Comparison of ENCODE assay signal across 20 cellular contexts in the genomic region with DNA sequence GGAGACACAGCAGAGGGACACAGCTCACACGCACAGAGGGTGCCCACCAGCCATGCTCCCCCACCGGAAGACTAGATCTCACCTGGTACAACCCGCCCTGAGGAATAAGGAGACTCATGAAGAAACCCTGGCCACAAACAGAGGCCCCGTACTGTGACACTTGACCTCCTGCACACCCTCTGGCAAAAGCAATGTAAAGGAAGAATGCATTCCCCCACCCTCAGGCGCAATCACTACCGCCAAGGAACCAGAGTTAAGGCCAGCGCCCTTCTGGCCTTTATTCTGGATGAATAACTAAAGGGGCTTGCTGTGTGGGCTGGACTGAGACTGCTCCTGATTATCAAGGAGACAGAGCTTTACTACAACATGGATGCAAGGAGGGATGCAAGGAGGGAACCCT.
DNase-seq lines count a peak whose midpoint lies in the region; ATAC-seq and TF ChIP-seq lines count a peak whose summit lies in the region.
"Had no signal": no experiment of that assay in that cellular context is flagged by ENCODE, and none has a peak within 500 bp of the region (broad histone marks: within the 10 kb centered on the region; RNA-seq: fewer than 3 reads in every experiment).

No MANE protein-coding gene starts in this region.

- no peaks in the 10 kb centered on the region for H3K9me3 ChIP-seq in endodermal cell (ENCODE audit: control insufficient read depth, low read length)
- no peaks in the 10 kb centered on the region for H3K9me3 ChIP-seq in neural progenitor cell (ENCODE audit: low read depth)
- H3K9me3 ChIP-seq in effector memory CD4-positive, alpha-beta T cell (ENCODE audit: control insufficient read depth, low read length), result no peaks in the 10 kb centered on the region
- H3K9me3 ChIP-seq: BLaER1, Caco-2, HAP-1 had no signal

- no peak overlapping the region for H3K27ac ChIP-seq in endodermal cell (ENCODE audit: low read depth, low read length)
- H3K27ac ChIP-seq in neural progenitor cell, result no peak overlapping the region
- no peak overlapping the region for H3K27ac ChIP-seq in effector memory CD4-positive, alpha-beta T cell (ENCODE audit: insufficient read depth, low read length, poor library complexity, severe bottlenecking)
- H3K27ac ChIP-seq: BLaER1, C4-2B, GM23248 had no signal

- peaks cover 3% of the 10 kb centered on the region; the same call in 1 of the 2 replicates for H3K27me3 Mint-ChIP-seq in WTC11 (ENCODE audit: low read depth)
- no peaks in the 10 kb centered on the region for H3K27me3 Mint-ChIP-seq in endodermal cell (ENCODE audit: insufficient read depth)
- peaks cover 5% of the 10 kb centered on the region for H3K27me3 Mint-ChIP-seq in neural progenitor cell (ENCODE audit: insufficient read depth, low read depth)
- H3K27me3 Mint-ChIP-seq: B cell; CD4-positive, CD25-positive, alpha-beta regulatory T cell had no signal

- POLR2A ChIA-PET in WTC11 (lab: Charles Lee), result interaction anchor here (0.5 kb wide), 1 partner anchor 54 kb away, joined by 3 read pairs; no protein-coding TSS in a partner anchor

- no peaks in the 10 kb centered on the region for H4K20me1 ChIP-seq in neural progenitor cell (ENCODE audit: low read depth)
- H4K20me1 ChIP-seq: BLaER1 had no signal

- H3K27ac Mint-ChIP-seq in WTC11, result no peak overlapping the region
- no peak overlapping the region for H3K27ac Mint-ChIP-seq in endodermal cell
- no peak overlapping the region for H3K27ac Mint-ChIP-seq in neural progenitor cell
- H3K27ac Mint-ChIP-seq: B cell; CD4-positive, CD25-positive, alpha-beta regulatory T cell; CD8-positive, alpha-beta T cell; HFFc6 had no signal

- 76 to 90% methylated on average over 4 to 7 of the region's 7 CpGs for WGBS in endodermal cell (ENCODE audit: insufficient coverage in 1 of 2, insufficient read length in 1 of 2), 2 experiments

- H3K4me2 ChIP-seq in neural progenitor cell, result no peak overlapping the region
- H3K4me2 ChIP-seq: BLaER1 had no signal

- DNase-seq in WTC11 (ENCODE audit: low spot score), result no peak
- DNase-seq in endodermal cell, result peak; percentile 45
- DNase-seq in neural progenitor cell (ENCODE audit: low spot score), result peak; percentile 41
- no peak for DNase-seq in HK-2 (ENCODE audit: unreplicated experiment)
- DNase-seq in effector memory CD4-positive, alpha-beta T cell, result no peak
- DNase-seq in HuH-7 (ENCODE audit: low spot score), result no peak
- DNase-seq: Caco-2; CD4-positive, CD25-positive, alpha-beta regulatory T cell; CD8-positive, alpha-beta T cell; DMS153; DND-41; GDM1; GM23248; HFFc6 had no signal

- ATAC-seq in WTC11, result peak; percentile 52
- ATAC-seq in HG03520 (IDR thresholded peaks at IDR 0.05; ENCODE audit: unreplicated experiment), result no peak
- ATAC-seq: CD8-positive, alpha-beta T cell; GM12878 had no signal

- H3K9me3 Mint-ChIP-seq in WTC11, result peaks cover 6% of the 10 kb centered on the region; the same call in 1 of the 2 replicates
- H3K9me3 Mint-ChIP-seq in endodermal cell, result no peaks in the 10 kb centered on the region
- no peaks in the 10 kb centered on the region for H3K9me3 Mint-ChIP-seq in neural progenitor cell
- H3K9me3 Mint-ChIP-seq: HFFc6 had no signal

- no peak overlapping the region for H3K4me3 ChIP-seq in endodermal cell (ENCODE audit: low read length)
- H3K4me3 ChIP-seq in neural progenitor cell, result no peak overlapping the region
- H3K4me3 ChIP-seq in effector memory CD4-positive, alpha-beta T cell (ENCODE audit: insufficient read depth, low read depth, low read length, poor library complexity, severe bottlenecking), result no peak overlapping the region
- H3K4me3 ChIP-seq: BLaER1, GM12878, GM23248, HAP-1 had no signal

- H3K36me3 Mint-ChIP-seq in WTC11, result no peaks in the 10 kb centered on the region
- no peaks in the 10 kb centered on the region for H3K36me3 Mint-ChIP-seq in endodermal cell (ENCODE audit: low read depth)
- H3K36me3 Mint-ChIP-seq in neural progenitor cell, result no peaks in the 10 kb centered on the region
- H3K36me3 Mint-ChIP-seq: CD4-positive, CD25-positive, alpha-beta regulatory T cell; CD8-positive, alpha-beta T cell had no signal

- no peak overlapping the region for H3K9ac ChIP-seq in endodermal cell (ENCODE audit: extremely low read depth, low read length, poor library complexity, severe bottlenecking)
- no peak overlapping the region for H3K9ac ChIP-seq in neural progenitor cell
- H3K9ac ChIP-seq: BLaER1, GM23248 had no signal

- H3K4me1 ChIP-seq in endodermal cell (ENCODE audit: control insufficient read depth, insufficient read depth, low read length), result no peaks in the 10 kb centered on the region
- H3K4me1 ChIP-seq in neural progenitor cell, result peaks cover 4% of the 10 kb centered on the region
- H3K4me1 ChIP-seq in effector memory CD4-positive, alpha-beta T cell (ENCODE audit: control insufficient read depth, insufficient read depth, low read length, poor library complexity, severe bottlenecking), result no peaks in the 10 kb centered on the region
- H3K4me1 ChIP-seq: Caco-2, HAP-1 had no signal

- no peaks in the 10 kb centered on the region for H3F3A ChIP-seq in neural progenitor cell (ENCODE audit: low read depth)

- no peaks in the 10 kb centered on the region for H3K79me2 ChIP-seq in neural progenitor cell (ENCODE audit: low read depth)

- H3K36me3 ChIP-seq in endodermal cell (ENCODE audit: control insufficient read depth, insufficient read depth, low read length) (no peaks in the 10 kb centered on the region), neural progenitor cell (no peaks in the 10 kb centered on the region)
- no peaks in the 10 kb centered on the region for H3K36me3 ChIP-seq in effector memory CD4-positive, alpha-beta T cell (ENCODE audit: control insufficient read depth, insufficient read depth, low read length)
- H3K36me3 ChIP-seq: BLaER1, HAP-1 had no signal

- H3K4me1 Mint-ChIP-seq in WTC11 (peaks cover 23% of the 10 kb centered on the region), endodermal cell (no peaks in the 10 kb centered on the region), neural progenitor cell (peaks cover 10% of the 10 kb centered on the region)
- H3K4me1 Mint-ChIP-seq: B cell; CD4-positive, CD25-positive, alpha-beta regulatory T cell had no signal

- CTCF ChIA-PET in WTC11 (lab: Charles Lee), result interaction anchor here (0.6 to 1.4 kb wide), 3 partner anchors 217 to 583 kb away, joined by 3 to 4 read pairs (median 3); no protein-coding TSS in a partner anchor

- H3K27me3 ChIP-seq in endodermal cell (ENCODE audit: control insufficient read depth, insufficient read depth, low read length, poor library complexity, severe bottlenecking) (no peaks in the 10 kb centered on the region), neural progenitor cell (no peaks in the 10 kb centered on the region)
- H3K27me3 ChIP-seq in effector memory CD4-positive, alpha-beta T cell (replicated peaks; ENCODE audit: control insufficient read depth, insufficient read depth, low read length, poor library complexity, severe bottlenecking), result no peaks in the 10 kb centered on the region
- H3K27me3 ChIP-seq: BLaER1 had no signal

- H2AFZ ChIP-seq in neural progenitor cell (replicated peaks), result no peak overlapping the region
- H2AFZ ChIP-seq: GM23248 had no signal

- H3K4me3 Mint-ChIP-seq in WTC11, result no peak overlapping the region
- no peak overlapping the region for H3K4me3 Mint-ChIP-seq in endodermal cell
- no peak overlapping the region for H3K4me3 Mint-ChIP-seq in neural progenitor cell
- H3K4me3 Mint-ChIP-seq: B cell; CD4-positive, CD25-positive, alpha-beta regulatory T cell; CD8-positive, alpha-beta T cell; HFFc6 had no signal

- TF ChIP-seq CTCF in WTC11 (IDR thresholded peaks at IDR 0.05), result no peak
- no peak for TF ChIP-seq CTCF in endodermal cell (conservative IDR thresholded peaks at IDR 0.05)
- TF ChIP-seq CTCF in neural progenitor cell (IDR thresholded peaks at IDR 0.05), result no peak

TF ChIP-seq in WTC11, 78 proteins besides CTCF, POLR2A, EP300 and RAD21:
- TF ChIP-seq, protein P1, sequence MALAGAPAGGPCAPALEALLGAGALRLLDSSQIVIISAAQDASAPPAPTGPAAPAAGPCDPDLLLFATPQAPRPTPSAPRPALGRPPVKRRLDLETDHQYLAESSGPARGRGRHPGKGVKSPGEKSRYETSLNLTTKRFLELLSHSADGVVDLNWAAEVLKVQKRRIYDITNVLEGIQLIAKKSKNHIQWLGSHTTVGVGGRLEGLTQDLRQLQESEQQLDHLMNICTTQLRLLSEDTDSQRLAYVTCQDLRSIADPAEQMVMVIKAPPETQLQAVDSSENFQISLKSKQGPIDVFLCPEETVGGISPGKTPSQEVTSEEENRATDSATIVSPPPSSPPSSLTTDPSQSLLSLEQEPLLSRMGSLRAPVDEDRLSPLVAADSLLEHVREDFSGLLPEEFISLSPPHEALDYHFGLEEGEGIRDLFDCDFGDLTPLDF (CRISPR knock-in tag; IDR thresholded peaks at IDR 0.05), result no peak
- no peak for TF ChIP-seq FOXK1 (CRISPR knock-in tag; IDR thresholded peaks at IDR 0.05)
- TF ChIP-seq TEAD4 (CRISPR knock-in tag; IDR thresholded peaks at IDR 0.05), result no peak
- no peak for TF ChIP-seq RELA (CRISPR knock-in tag; IDR thresholded peaks at IDR 0.05; ENCODE audit: borderline replicate concordance)
- TF ChIP-seq ZBTB21 (CRISPR knock-in tag; IDR thresholded peaks at IDR 0.05; ENCODE audit: borderline replicate concordance), result no peak
- TF ChIP-seq, protein P2, sequence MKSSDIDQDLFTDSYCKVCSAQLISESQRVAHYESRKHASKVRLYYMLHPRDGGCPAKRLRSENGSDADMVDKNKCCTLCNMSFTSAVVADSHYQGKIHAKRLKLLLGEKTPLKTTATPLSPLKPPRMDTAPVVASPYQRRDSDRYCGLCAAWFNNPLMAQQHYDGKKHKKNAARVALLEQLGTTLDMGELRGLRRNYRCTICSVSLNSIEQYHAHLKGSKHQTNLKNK (CRISPR knock-in tag; IDR thresholded peaks at IDR 0.05), result no peak
- no peak for TF ChIP-seq ZNF396 (CRISPR knock-in tag; IDR thresholded peaks at IDR 0.05; ENCODE audit: borderline replicate concordance)
- no peak for TF ChIP-seq ELF4 (CRISPR knock-in tag; IDR thresholded peaks at IDR 0.05; ENCODE audit: low read depth)
- no peak for TF ChIP-seq ZNF263 (CRISPR knock-in tag; IDR thresholded peaks at IDR 0.05; ENCODE audit: low read depth)
- TF ChIP-seq CBFB (CRISPR knock-in tag; IDR thresholded peaks at IDR 0.05; ENCODE audit: low read depth), result no peak
TF ChIP-seq in WTC11: peak in this region for 0.

Comparison
In these comparisons a context has a peak if more than half of its experiments do, and no peak if none do; other contexts are left out.
1. DNase-seq: peak in endodermal cell (single experiment) and neural progenitor cell (single experiment); none in WTC11 (single experiment), HK-2 (single experiment), effector memory CD4-positive, alpha-beta T cell (0 of 3) and HuH-7 (single experiment).